8 cellular contexts compared by ENCODE assay signal in genomic region chr11:44065851-44066731, GRCh38. TPM values are rescaled to one million over a fixed set of nuclear protein-coding genes. Genes with fewer than 3 reads are reported as not detected.
DNase-seq lines count a peak whose midpoint lies in the region; ATAC-seq and TF ChIP-seq lines count a peak whose summit lies in the region.

A gene with protein sequence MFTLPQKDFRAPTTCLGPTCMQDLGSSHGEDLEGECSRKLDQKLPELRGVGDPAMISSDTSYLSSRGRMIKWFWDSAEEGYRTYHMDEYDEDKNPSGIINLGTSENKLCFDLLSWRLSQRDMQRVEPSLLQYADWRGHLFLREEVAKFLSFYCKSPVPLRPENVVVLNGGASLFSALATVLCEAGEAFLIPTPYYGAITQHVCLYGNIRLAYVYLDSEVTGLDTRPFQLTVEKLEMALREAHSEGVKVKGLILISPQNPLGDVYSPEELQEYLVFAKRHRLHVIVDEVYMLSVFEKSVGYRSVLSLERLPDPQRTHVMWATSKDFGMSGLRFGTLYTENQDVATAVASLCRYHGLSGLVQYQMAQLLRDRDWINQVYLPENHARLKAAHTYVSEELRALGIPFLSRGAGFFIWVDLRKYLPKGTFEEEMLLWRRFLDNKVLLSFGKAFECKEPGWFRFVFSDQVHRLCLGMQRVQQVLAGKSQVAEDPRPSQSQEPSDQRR (plus strand): TSS chr11:44066270. CDS start chr11:44067628, 1,358 bp downstream.

- H3K4me1 ChIP-seq in upper lobe of left lung, result peaks cover 5 to 18% (median 11%) of the 10 kb centered on the region in 4 donors

- peaks cover 2% of the 10 kb centered on the region for H3K36me3 Mint-ChIP-seq in progenitor cell of endocrine pancreas (ENCODE audit: insufficient read depth)

- no peaks in the 10 kb centered on the region for H3K9me3 Mint-ChIP-seq in progenitor cell of endocrine pancreas (ENCODE audit: low read depth)

- ATAC-seq in left cardiac atrium (peak; percentile 96 to 97), upper lobe of left lung (ENCODE audit: low FRiP score in 2 of 2) (peak; percentile 98)

- H3K27ac Mint-ChIP-seq in progenitor cell of endocrine pancreas, result peak within 1 kb of the TSS; percentile 93

- peak within 1 kb of the TSS; percentile 84 to 95 (median 90) for H3K27ac ChIP-seq in upper lobe of left lung

- 0 to 1% methylated on average over 57 to 58 of the region's 69 CpGs for WGBS in upper lobe of left lung, 2 donors

- peaks cover 0 to 4% (median under 1%) of the 10 kb centered on the region in 4 donors for H3K36me3 ChIP-seq in upper lobe of left lung

- peaks cover 18% of the 10 kb centered on the region for H3K27me3 Mint-ChIP-seq in progenitor cell of endocrine pancreas

- H3K27me3 ChIP-seq in upper lobe of left lung, result no peaks in the 10 kb centered on the region

- H3K9me3 ChIP-seq in upper lobe of left lung, result no peaks in the 10 kb centered on the region

- H3K4me1 Mint-ChIP-seq in progenitor cell of endocrine pancreas (ENCODE audit: low read depth), result peaks cover 18% of the 10 kb centered on the region

- TF ChIP-seq CTCF in GM10266 (IDR thresholded peaks at IDR 0.05; ENCODE audit: control insufficient read depth, insufficient read depth, low read depth, missing control alignments), result peak; percentile 81
- peak; percentile 62 for TF ChIP-seq CTCF in HFF-Myc (IDR thresholded peaks at IDR 0.05; ENCODE audit: low read depth, low read length, missing control alignments)
- TF ChIP-seq CTCF in progenitor cell of endocrine pancreas (IDR thresholded peaks at IDR 0.05; ENCODE audit: unreplicated experiment), result peak; percentile 94
- peak; percentile 74 to 95 (median 93) for TF ChIP-seq CTCF in upper lobe of left lung (IDR thresholded peaks at IDR 0.05)

- H3K4me3 Mint-ChIP-seq in progenitor cell of endocrine pancreas (ENCODE audit: low read depth), result peak within 1 kb of the TSS; percentile 88

- intact Hi-C loops in T-helper 1 cell treated with Interleukin-12 subunit alpha and Interleukin-12 subunit beta and Interleukin-4 antibody, amounts not matched to agents 30 ng/mL and 1 ng/mL, for 36 hours (cut with micrococcal nuclease), result loop anchor here (1.0 to 10.0 kb wide), 10 partner anchors 28 to 1739 kb away; partner anchors contain the start of genes ALKBH3, API5, CD82 and HSD17B12
- intact Hi-C loops in left cardiac atrium (cut with DNase I), result no loop called here

- DNase-seq in GM10266 (ENCODE audit: extremely low spot score), result peak; percentile 82
- peak; percentile 63 for DNase-seq in HFF-Myc (ENCODE audit: extremely low read depth, low read depth)
- DNase-seq in NCI-H1092 treated with DMSO at 0.1 percent for 48 hours (lab: John Stamatoyannopoulos, UW), result peak; percentile 94
- peak; percentile 89 for DNase-seq in amniotic stem cell (lab: John Stamatoyannopoulos, UW)
- peak; percentile 98 for DNase-seq in left cardiac atrium
- peak; percentile 85 for DNase-seq in progenitor cell of endocrine pancreas (ENCODE audit: low spot score, unreplicated experiment)
- DNase-seq in upper lobe of left lung, result peak; percentile 97 to 99

- peak in 3 of 4 donors; percentile 41 to 77 (median 66) for TF ChIP-seq POLR2A in upper lobe of left lung (IDR thresholded peaks at IDR 0.05)

- peak in 1 of 4 donors; percentile 33 for TF ChIP-seq EP300 in upper lobe of left lung (IDR thresholded peaks at IDR 0.05)

- peak within 1 kb of the TSS; percentile 57 for H3K4me3 ChIP-seq in HFF-Myc (replicated peaks; ENCODE audit: low read depth, low read length)
- peak within 1 kb of the TSS; percentile 46 to 92 (median 67) for H3K4me3 ChIP-seq in upper lobe of left lung

RNA-seq across cellular contexts. Expression of the gene that starts here (rescaled TPM):
- total RNA-seq in T-helper 1 cell treated with Interleukin-12 subunit alpha and Interleukin-12 subunit beta and Interleukin-4 antibody, amounts not matched to agents 30 ng/mL and 1 ng/mL, for 36 hours, result 30.7 and 34.6 TPM in 2 replicates
- total RNA-seq in left cardiac atrium (1 to 10 TPM; 8.5 to 9.1 TPM), progenitor cell of endocrine pancreas (30.5 and 33.5 TPM in 2 replicates), upper lobe of left lung (100 to 1,000 TPM in 1 of 6 donors, 10 to 100 TPM in 5; 15.4 to 120 (median 34.0) TPM)

Comparison
In these comparisons a context has a peak if more than half of its experiments do, and no peak if none do; other contexts are left out.
1. Peak in every context shown above with its lines: DNase-seq, ATAC-seq, H3K4me3 ChIP-seq and H3K27ac ChIP-seq.